In the genomic region with DNA sequence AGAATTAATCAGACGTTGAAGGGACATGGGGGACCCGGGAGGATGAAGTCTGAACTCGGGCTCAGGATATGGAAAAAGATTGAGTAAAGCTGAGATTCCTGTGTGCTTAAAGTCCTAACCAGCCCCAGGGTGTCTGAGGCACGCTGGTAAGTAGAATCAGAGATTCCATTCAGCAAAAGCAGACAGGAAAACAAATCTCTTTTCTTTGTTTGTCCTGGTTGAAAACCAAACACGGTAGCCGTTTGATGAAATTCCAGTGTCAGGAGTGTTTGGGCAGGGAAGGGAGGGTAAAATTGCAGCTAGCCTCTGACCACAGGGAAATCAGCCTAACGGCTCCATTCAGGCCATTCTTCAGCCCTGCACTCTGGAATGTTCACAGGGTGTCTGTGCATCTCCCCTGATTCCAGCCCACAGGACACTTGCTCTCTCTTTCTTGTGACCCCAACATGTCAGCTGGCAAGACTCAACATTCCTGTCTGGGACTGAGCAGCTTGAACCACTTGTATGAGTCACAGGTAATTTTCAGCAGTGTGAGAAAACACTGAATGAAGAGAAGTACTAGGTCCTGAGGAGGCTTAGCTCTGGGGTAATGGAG, we compare ENCODE assay signal across 1 cellular context.
TF ChIP-seq lines count a peak whose summit lies in the region.

No MANE protein-coding gene starts in this region.

TF ChIP-seq in HEK293, 187 proteins besides CTCF, POLR2A, EP300 and RAD21 (continued from another document):
- TF ChIP-seq, protein P1, sequence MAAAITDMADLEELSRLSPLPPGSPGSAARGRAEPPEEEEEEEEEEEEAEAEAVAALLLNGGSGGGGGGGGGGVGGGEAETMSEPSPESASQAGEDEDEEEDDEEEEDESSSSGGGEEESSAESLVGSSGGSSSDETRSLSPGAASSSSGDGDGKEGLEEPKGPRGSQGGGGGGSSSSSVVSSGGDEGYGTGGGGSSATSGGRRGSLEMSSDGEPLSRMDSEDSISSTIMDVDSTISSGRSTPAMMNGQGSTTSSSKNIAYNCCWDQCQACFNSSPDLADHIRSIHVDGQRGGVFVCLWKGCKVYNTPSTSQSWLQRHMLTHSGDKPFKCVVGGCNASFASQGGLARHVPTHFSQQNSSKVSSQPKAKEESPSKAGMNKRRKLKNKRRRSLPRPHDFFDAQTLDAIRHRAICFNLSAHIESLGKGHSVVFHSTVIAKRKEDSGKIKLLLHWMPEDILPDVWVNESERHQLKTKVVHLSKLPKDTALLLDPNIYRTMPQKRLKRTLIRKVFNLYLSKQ (tag by site-specific recombination; IDR thresholded peaks at IDR 0.05; ENCODE audit: borderline replicate concordance), result no peak
- TF ChIP-seq ZNF837 (tag by site-specific recombination; IDR thresholded peaks at IDR 0.05), result no peak
- peak; percentile 52 for TF ChIP-seq PRDM1 (tag by site-specific recombination; IDR thresholded peaks at IDR 0.05)
- TF ChIP-seq, protein P2, sequence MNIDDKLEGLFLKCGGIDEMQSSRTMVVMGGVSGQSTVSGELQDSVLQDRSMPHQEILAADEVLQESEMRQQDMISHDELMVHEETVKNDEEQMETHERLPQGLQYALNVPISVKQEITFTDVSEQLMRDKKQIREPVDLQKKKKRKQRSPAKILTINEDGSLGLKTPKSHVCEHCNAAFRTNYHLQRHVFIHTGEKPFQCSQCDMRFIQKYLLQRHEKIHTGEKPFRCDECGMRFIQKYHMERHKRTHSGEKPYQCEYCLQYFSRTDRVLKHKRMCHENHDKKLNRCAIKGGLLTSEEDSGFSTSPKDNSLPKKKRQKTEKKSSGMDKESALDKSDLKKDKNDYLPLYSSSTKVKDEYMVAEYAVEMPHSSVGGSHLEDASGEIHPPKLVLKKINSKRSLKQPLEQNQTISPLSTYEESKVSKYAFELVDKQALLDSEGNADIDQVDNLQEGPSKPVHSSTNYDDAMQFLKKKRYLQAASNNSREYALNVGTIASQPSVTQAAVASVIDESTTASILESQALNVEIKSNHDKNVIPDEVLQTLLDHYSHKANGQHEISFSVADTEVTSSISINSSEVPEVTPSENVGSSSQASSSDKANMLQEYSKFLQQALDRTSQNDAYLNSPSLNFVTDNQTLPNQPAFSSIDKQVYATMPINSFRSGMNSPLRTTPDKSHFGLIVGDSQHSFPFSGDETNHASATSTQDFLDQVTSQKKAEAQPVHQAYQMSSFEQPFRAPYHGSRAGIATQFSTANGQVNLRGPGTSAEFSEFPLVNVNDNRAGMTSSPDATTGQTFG (tag by site-specific recombination; IDR thresholded peaks at IDR 0.05; ENCODE audit: borderline replicate concordance), result no peak
- TF ChIP-seq ZBTB21 (tag by site-specific recombination; IDR thresholded peaks at IDR 0.05), result no peak
- TF ChIP-seq GFI1B (tag by site-specific recombination; IDR thresholded peaks at IDR 0.05), result 0 out of 2 replicates have a peak, but pooled peaks have one; percentile 44
- no peak for TF ChIP-seq ZNF37A (tag by site-specific recombination; IDR thresholded peaks at IDR 0.05)
- TF ChIP-seq ZNF335 (tag by site-specific recombination; conservative IDR thresholded peaks at IDR 0.05), result peak; percentile 36; the same call in 1 of the 2 replicates
- no peak for TF ChIP-seq ZNF311 (tag by site-specific recombination; IDR thresholded peaks at IDR 0.05; ENCODE audit: borderline replicate concordance)
- TF ChIP-seq ZNF600 (tag by site-specific recombination; IDR thresholded peaks at IDR 0.05), result peak; percentile 60
- TF ChIP-seq ZNF623 (tag by site-specific recombination; IDR thresholded peaks at IDR 0.05), result no peak
- TF ChIP-seq, protein P3, sequence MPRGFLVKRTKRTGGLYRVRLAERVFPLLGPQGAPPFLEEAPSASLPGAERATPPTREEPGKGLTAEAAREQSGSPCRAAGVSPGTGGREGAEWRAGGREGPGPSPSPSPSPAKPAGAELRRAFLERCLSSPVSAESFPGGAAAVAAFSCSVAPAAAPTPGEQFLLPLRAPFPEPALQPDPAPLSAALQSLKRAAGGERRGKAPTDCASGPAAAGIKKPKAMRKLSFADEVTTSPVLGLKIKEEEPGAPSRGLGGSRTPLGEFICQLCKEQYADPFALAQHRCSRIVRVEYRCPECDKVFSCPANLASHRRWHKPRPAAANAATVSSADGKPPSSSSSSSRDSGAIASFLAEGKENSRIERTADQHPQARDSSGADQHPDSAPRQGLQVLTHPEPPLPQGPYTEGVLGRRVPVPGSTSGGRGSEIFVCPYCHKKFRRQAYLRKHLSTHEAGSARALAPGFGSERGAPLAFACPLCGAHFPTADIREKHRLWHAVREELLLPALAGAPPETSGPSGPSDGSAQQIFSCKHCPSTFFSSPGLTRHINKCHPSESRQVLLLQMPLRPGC (tag by site-specific recombination; IDR thresholded peaks at IDR 0.05), result no peak
- TF ChIP-seq ZNF266 (tag by site-specific recombination; IDR thresholded peaks at IDR 0.05; ENCODE audit: low read depth), result no peak
- no peak for TF ChIP-seq ZNF768 (tag by site-specific recombination; IDR thresholded peaks at IDR 0.05)
TF ChIP-seq in HEK293: peak in this region for 7.
